32 cellular contexts compared by ENCODE assay signal in genomic region chr3:137796993-137797392, GRCh38. TPM values are rescaled to one million over a fixed set of nuclear protein-coding genes. Genes with fewer than 3 reads are reported as not detected.
"Had no signal": no experiment of that assay in that cellular context is flagged by ENCODE, and none has a peak within 500 bp of the region (broad histone marks: within the 10 kb centered on the region; RNA-seq: fewer than 3 reads in every experiment).

No MANE protein-coding gene starts in this region.

- H2AFZ ChIP-seq: neural progenitor cell, parathyroid adenoma had no signal

- ATAC-seq: esophagus mucosa; heart left ventricle; natural killer cell; psoas muscle; stimulated activated effector memory CD8-positive, alpha-beta T cell treated with anti-CD3 and anti-CD28 coated beads, Interleukin-12 subunit alpha, Interleukin-12 subunit beta, amount 100 ng/mL, for 72 hours; stimulated activated naive CD8-positive, alpha-beta T cell treated with anti-CD3 and anti-CD28 coated beads, Interleukin-15, amount 100 ng/mL, for 72 hours; upper lobe of right lung had no signal

- H3K27ac ChIP-seq: heart left ventricle, left ventricle myocardium inferior, neural progenitor cell, parathyroid adenoma, psoas muscle, sigmoid colon, upper lobe of right lung had no signal

- H3K27me3 ChIP-seq: neural progenitor cell, sigmoid colon, upper lobe of right lung had no signal

- H3K9ac ChIP-seq: neural progenitor cell, parathyroid adenoma had no signal

- H3K4me1 ChIP-seq: heart left ventricle, left ventricle myocardium inferior, neural progenitor cell, parathyroid adenoma, psoas muscle, sigmoid colon, upper lobe of right lung had no signal

- H3K36me3 ChIP-seq: heart left ventricle, left ventricle myocardium inferior, neural progenitor cell, sigmoid colon, upper lobe of right lung had no signal

- H3K9me3 ChIP-seq: heart left ventricle, left ventricle myocardium inferior, psoas muscle, sigmoid colon, upper lobe of right lung had no signal

- H3K4me2 ChIP-seq: neural progenitor cell had no signal

- DNase-seq: activated CD4-positive, alpha-beta memory T cell treated with anti-CD3 and anti-CD28 coated beads for 36 hours; activated CD4-positive, alpha-beta T cell treated with anti-CD3 and anti-CD28 coated beads, Interleukin-2, amount 10 ng/mL, durations not matched to agents 24 days and 14 days; activated CD4-positive, CD25-positive, alpha-beta regulatory T cell treated with anti-CD3 and anti-CD28 coated beads, Interleukin-2, amount 50 U/mL, for 72 hours; activated CD8-positive, alpha-beta memory T cell treated with anti-CD3 and anti-CD28 coated beads, Interleukin-2, amount 50 U/mL, for 4 hours; activated gamma-delta T cell; activated naive CD4-positive, alpha-beta T cell treated with anti-CD3 and anti-CD28 coated beads, Interleukin-2, amount 10 ng/mL, durations not matched to agents 7 days and 5 days; activated naive CD8-positive, alpha-beta T cell treated with anti-CD3 and anti-CD28 coated beads, Interleukin-2, amount 10 ng/mL, durations not matched to agents 7 days and 5 days; activated T-cell treated with anti-CD3 and anti-CD28 coated beads, Interleukin-2, amount 50 U/mL, for 1 hour; central memory CD4-positive, alpha-beta T cell; endodermal cell; foreskin fibroblast; heart left ventricle; hypothalamus; left ventricle myocardium inferior; mesendoderm; natural killer cell; occipital lobe; psoas muscle; sigmoid colon; small intestine; stimulated activated CD4-positive, alpha-beta T cell treated with anti-CD3 and anti-CD28 coated beads, Interleukin-4, amount 100 ng/mL, for 24 hours; stimulated activated naive CD8-positive, alpha-beta T cell treated with anti-CD3 and anti-CD28 coated beads, Interleukin-15, amount 100 ng/mL, for 72 hours; substantia nigra; upper lobe of right lung had no signal

- H3K79me2 ChIP-seq: parathyroid adenoma had no signal

- H3K4me3 ChIP-seq: heart left ventricle, left ventricle myocardium inferior, lung, neural progenitor cell, psoas muscle, sigmoid colon, upper lobe of right lung had no signal

RNA-seq across cellular contexts. Expression of gene SOX14, which starts 32.9 kb away (rescaled TPM):
- total RNA-seq: activated CD4-positive, alpha-beta memory T cell treated with anti-CD3 and anti-CD28 coated beads for 36 hours; activated CD4-positive, alpha-beta T cell treated with anti-CD3 and anti-CD28 coated beads, Interleukin-2, amount 10 ng/mL, durations not matched to agents 24 days and 14 days; activated CD8-positive, alpha-beta memory T cell treated with anti-CD3 and anti-CD28 coated beads for 36 hours; activated naive CD8-positive, alpha-beta T cell treated with anti-CD3 and anti-CD28 coated beads, Interleukin-2, amount 10 ng/mL, durations not matched to agents 7 days and 5 days; activated T-helper 1 cell treated with anti-CD3 and anti-CD28 coated beads, Interleukin-12 subunit alpha, Interleukin-12 subunit beta, Interleukin-2, Interleukin-4 antibody, amounts not matched to agents 30 ng/mL and 10 ng/mL and 1 ng/mL, durations not matched to agents 14 hours and 24 hours and 36 hours; esophagus mucosa; heart left ventricle; left ventricle myocardium inferior; lung; mononuclear cell; natural killer cell; occipital lobe; psoas muscle; sigmoid colon; upper lobe of right lung had no signal
- polyA plus RNA-seq: heart left ventricle, lung, psoas muscle, sigmoid colon, small intestine had no signal
